1 cellular context compared by ENCODE assay signal in genomic region chr19:37979547-37980082, GRCh38.
TF ChIP-seq lines count a peak whose summit lies in the region.

No MANE protein-coding gene starts in this region.

TF ChIP-seq in GM12878, 131 proteins besides CTCF, POLR2A, EP300 and RAD21 (continued from another document and continues in another):
- TF ChIP-seq ATF7 (IDR thresholded peaks at IDR 0.05; ENCODE audit: low read depth) (no peak), PAX8 (IDR thresholded peaks at IDR 0.05) (no peak), PAX5 (IDR thresholded peaks at IDR 0.05; ENCODE audit: borderline replicate concordance, low read depth, low read length) (peak; percentile 61; the same call in 1 of the 2 replicates), JUNB (IDR thresholded peaks at IDR 0.05) (no peak; the same call in 1 of the 2 replicates), WRNIP1 (IDR thresholded peaks at IDR 0.05; ENCODE audit: borderline replicate concordance, low read depth, low read length) (no peak), RFX5 (IDR thresholded peaks at IDR 0.05; ENCODE audit: low read depth, low read length) (no peak), KDM1A (IDR thresholded peaks at IDR 0.05; ENCODE audit: borderline replicate concordance) (no peak), MEF2B (IDR thresholded peaks at IDR 0.05; ENCODE audit: partially characterized antibody, poor library complexity, severe bottlenecking) (no peak), RAD51 (IDR thresholded peaks at IDR 0.05) (no peak), SMARCA5 (IDR thresholded peaks at IDR 0.05) (no peak; the same call in 1 of the 2 replicates), BCL11A (IDR thresholded peaks at IDR 0.05; ENCODE audit: low read depth, low read length) (no peak), PBX3 (IDR thresholded peaks at IDR 0.05; ENCODE audit: insufficient replicate concordance, low read depth, low read length) (no peak), BHLHE40 (IDR thresholded peaks at IDR 0.05; ENCODE audit: borderline replicate concordance in 1 of 2, low read depth in 2 of 2, low read length in 1 of 2) (peak; percentile 21 to 66; a peak in 2 of 4 replicates), ZNF622 (IDR thresholded peaks at IDR 0.05) (no peak), TBL1XR1 (IDR thresholded peaks at IDR 0.05; ENCODE audit: low read depth, low read length) (peak; percentile 14; the same call in 1 of the 2 replicates), NR2C2 (IDR thresholded peaks at IDR 0.05; ENCODE audit: borderline replicate concordance, control insufficient read depth, insufficient read length, low read depth) (no peak), KAT2A (conservative IDR thresholded peaks at IDR 0.05; ENCODE audit: control insufficient read depth, low read depth, low read length) (no peak), CHD2 (IDR thresholded peaks at IDR 0.05; ENCODE audit: borderline replicate concordance, low read depth, low read length) (no peak), IKZF1 (conservative IDR thresholded peaks at IDR 0.05) (peak; percentile 63), BCLAF1 (IDR thresholded peaks at IDR 0.05) (no peak), MXI1 (IDR thresholded peaks at IDR 0.05; ENCODE audit: low read depth, low read length) (no peak), ZNF384 (IDR thresholded peaks at IDR 0.05; ENCODE audit: borderline replicate concordance, low read depth, low read length) (0 out of 2 replicates have a peak, but pooled peaks have one; percentile 41), SUPT20H (IDR thresholded peaks at IDR 0.05; ENCODE audit: borderline replicate concordance, control insufficient read depth, low read depth, low read length) (no peak), NR2F1 (conservative IDR thresholded peaks at IDR 0.05) (peak; percentile 53; the same call in 1 of the 2 replicates), STAT1 (conservative IDR thresholded peaks at IDR 0.05) (no peak), PKNOX1 (IDR thresholded peaks at IDR 0.05) (no peak), NBN (IDR thresholded peaks at IDR 0.05) (no peak), EED (IDR thresholded peaks at IDR 0.05; ENCODE audit: low read depth) (peak; percentile 57; the same call in 1 of the 2 replicates), GABPA (IDR thresholded peaks at IDR 0.05; ENCODE audit: low read depth) (no peak), TCF7 (IDR thresholded peaks at IDR 0.05; ENCODE audit: borderline replicate concordance) (no peak), POU2F2 (IDR thresholded peaks at IDR 0.05; ENCODE audit: borderline replicate concordance, low read depth, low read length) (no peak), HDAC2 (IDR thresholded peaks at IDR 0.05) (no peak), USF1 (IDR thresholded peaks at IDR 0.05; ENCODE audit: borderline replicate concordance, extremely low read length, insufficient read depth, low read depth, low read length) (no peak), NFIC (IDR thresholded peaks at IDR 0.05; ENCODE audit: low read depth, low read length) (peak; percentile 64), RCOR1 (conservative IDR thresholded peaks at IDR 0.05; ENCODE audit: low read depth, low read length) (no peak), RB1 (IDR thresholded peaks at IDR 0.05; ENCODE audit: borderline replicate concordance) (peak; percentile 27; the same call in 1 of the 2 replicates), CREB1 (IDR thresholded peaks at IDR 0.05; ENCODE audit: low read depth) (no peak; the same call in 1 of the 2 replicates), LARP7 (IDR thresholded peaks at IDR 0.05) (peak; percentile 66; the same call in 1 of the 2 replicates), IKZF2 (IDR thresholded peaks at IDR 0.05) (peak; percentile 41 to 43; a peak in 2 of 4 replicates), MTA2 (IDR thresholded peaks at IDR 0.05; ENCODE audit: low read depth) (peak; percentile 44), ZNF274 (IDR thresholded peaks at IDR 0.05; ENCODE audit: insufficient read depth, insufficient read length) (no peak), SUZ12 (IDR thresholded peaks at IDR 0.05; ENCODE audit: unreplicated experiment) (no peak), EGR1 (IDR thresholded peaks at IDR 0.05; ENCODE audit: borderline replicate concordance in 1 of 2, low read depth in 2 of 2, low read length in 2 of 2) (no peak), YY1 (IDR thresholded peaks at IDR 0.05; ENCODE audit: low read depth, low read length) (peak; percentile 63; the same call in 1 of the 2 replicates), NRF1 (conservative IDR thresholded peaks at IDR 0.05; ENCODE audit: low read depth, low read length) (no peak), POLR2AphosphoS5 (IDR thresholded peaks at IDR 0.05; ENCODE audit: low read length) (peak; percentile 28; the same call in 1 of the 2 replicates), E2F8 (IDR thresholded peaks at IDR 0.05; ENCODE audit: low read depth, partially characterized antibody) (no peak), SRF (IDR thresholded peaks at IDR 0.05; ENCODE audit: low read depth in 2 of 2, low read length in 2 of 2) (no peak), BRCA1 (IDR thresholded peaks at IDR 0.05; ENCODE audit: low read depth, low read length) (no peak), RUNX3 (IDR thresholded peaks at IDR 0.05; ENCODE audit: low read length) (peak; percentile 48), STAT3 (IDR thresholded peaks at IDR 0.05; ENCODE audit: low read depth, low read length) (no peak), TARDBP (IDR thresholded peaks at IDR 0.05; ENCODE audit: borderline replicate concordance) (no peak; the same call in 1 of the 2 replicates)
- TF ChIP-seq, protein P1, sequence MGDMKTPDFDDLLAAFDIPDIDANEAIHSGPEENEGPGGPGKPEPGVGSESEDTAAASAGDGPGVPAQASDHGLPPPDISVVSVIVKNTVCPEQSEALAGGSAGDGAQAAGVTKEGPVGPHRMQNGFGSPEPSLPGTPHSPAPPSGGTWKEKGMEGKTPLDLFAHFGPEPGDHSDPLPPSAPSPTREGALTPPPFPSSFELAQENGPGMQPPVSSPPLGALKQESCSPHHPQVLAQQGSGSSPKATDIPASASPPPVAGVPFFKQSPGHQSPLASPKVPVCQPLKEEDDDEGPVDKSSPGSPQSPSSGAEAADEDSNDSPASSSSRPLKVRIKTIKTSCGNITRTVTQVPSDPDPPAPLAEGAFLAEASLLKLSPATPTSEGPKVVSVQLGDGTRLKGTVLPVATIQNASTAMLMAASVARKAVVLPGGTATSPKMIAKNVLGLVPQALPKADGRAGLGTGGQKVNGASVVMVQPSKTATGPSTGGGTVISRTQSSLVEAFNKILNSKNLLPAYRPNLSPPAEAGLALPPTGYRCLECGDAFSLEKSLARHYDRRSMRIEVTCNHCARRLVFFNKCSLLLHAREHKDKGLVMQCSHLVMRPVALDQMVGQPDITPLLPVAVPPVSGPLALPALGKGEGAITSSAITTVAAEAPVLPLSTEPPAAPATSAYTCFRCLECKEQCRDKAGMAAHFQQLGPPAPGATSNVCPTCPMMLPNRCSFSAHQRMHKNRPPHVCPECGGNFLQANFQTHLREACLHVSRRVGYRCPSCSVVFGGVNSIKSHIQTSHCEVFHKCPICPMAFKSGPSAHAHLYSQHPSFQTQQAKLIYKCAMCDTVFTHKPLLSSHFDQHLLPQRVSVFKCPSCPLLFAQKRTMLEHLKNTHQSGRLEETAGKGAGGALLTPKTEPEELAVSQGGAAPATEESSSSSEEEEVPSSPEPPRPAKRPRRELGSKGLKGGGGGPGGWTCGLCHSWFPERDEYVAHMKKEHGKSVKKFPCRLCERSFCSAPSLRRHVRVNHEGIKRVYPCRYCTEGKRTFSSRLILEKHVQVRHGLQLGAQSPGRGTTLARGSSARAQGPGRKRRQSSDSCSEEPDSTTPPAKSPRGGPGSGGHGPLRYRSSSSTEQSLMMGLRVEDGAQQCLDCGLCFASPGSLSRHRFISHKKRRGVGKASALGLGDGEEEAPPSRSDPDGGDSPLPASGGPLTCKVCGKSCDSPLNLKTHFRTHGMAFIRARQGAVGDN (IDR thresholded peaks at IDR 0.05) = peak; percentile 94
- TF ChIP-seq, protein P2, sequence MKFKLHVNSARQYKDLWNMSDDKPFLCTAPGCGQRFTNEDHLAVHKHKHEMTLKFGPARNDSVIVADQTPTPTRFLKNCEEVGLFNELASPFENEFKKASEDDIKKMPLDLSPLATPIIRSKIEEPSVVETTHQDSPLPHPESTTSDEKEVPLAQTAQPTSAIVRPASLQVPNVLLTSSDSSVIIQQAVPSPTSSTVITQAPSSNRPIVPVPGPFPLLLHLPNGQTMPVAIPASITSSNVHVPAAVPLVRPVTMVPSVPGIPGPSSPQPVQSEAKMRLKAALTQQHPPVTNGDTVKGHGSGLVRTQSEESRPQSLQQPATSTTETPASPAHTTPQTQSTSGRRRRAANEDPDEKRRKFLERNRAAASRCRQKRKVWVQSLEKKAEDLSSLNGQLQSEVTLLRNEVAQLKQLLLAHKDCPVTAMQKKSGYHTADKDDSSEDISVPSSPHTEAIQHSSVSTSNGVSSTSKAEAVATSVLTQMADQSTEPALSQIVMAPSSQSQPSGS (IDR thresholded peaks at IDR 0.05; ENCODE audit: low read length) = no peak
- TF ChIP-seq, protein P3, sequence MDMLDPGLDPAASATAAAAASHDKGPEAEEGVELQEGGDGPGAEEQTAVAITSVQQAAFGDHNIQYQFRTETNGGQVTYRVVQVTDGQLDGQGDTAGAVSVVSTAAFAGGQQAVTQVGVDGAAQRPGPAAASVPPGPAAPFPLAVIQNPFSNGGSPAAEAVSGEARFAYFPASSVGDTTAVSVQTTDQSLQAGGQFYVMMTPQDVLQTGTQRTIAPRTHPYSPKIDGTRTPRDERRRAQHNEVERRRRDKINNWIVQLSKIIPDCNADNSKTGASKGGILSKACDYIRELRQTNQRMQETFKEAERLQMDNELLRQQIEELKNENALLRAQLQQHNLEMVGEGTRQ (IDR thresholded peaks at IDR 0.05; ENCODE audit: borderline replicate concordance, low read depth, low read length) = no peak
- TF ChIP-seq, protein P4, sequence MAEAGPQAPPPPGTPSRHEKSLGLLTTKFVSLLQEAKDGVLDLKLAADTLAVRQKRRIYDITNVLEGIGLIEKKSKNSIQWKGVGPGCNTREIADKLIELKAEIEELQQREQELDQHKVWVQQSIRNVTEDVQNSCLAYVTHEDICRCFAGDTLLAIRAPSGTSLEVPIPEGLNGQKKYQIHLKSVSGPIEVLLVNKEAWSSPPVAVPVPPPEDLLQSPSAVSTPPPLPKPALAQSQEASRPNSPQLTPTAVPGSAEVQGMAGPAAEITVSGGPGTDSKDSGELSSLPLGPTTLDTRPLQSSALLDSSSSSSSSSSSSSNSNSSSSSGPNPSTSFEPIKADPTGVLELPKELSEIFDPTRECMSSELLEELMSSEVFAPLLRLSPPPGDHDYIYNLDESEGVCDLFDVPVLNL (IDR thresholded peaks at IDR 0.05; ENCODE audit: low read depth, low read length) = no peak
